In the genomic region with DNA sequence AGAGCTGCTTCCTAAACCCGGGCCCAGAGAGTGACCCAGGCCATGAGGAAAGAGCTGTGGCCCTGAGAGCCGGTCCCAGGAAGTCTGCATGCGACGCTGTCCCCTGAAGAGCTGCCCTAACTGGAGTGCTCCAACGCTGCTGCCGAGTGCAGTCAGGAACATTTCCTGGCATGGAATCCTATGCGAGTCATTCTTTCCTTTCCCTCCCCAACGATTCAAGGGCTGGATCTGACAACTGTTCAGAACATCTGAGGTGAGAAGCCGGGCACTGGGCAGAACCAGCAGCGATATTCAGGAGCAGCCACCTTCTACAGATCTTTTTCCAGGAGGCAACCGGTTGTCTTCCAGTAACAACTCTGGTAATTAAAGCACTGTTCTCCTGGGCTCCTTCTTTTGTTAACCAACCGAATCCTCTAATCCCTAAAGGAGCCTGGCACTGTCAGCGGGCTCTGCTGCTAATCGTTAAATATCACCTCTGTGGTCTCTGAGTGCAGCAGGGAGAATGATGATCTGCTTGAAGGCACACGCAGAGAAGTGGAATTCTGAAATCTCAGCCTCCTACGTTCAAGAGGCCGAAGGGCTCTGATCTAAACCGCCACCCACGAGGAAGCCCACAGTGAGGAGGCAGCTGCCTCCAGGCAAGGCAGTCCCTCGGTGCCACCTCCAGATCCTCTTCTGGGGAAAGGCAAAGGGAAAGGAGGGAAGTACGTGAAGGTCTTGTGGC, we compare ENCODE assay signal across 8 cellular contexts. TPM values are rescaled to one million over a fixed set of nuclear protein-coding genes. Genes with fewer than 3 reads are reported as not detected.
A peak's percentile ranks its signal among the peaks of the same experiment; 100 is the strongest.
DNase-seq lines count a peak whose midpoint lies in the region; ATAC-seq and TF ChIP-seq lines count a peak whose summit lies in the region.

No MANE protein-coding gene starts in this region.

- no peaks in the 10 kb centered on the region for H3K27me3 ChIP-seq in SJCRH30

- no peak for ATAC-seq in GM21526 (IDR thresholded peaks at IDR 0.05; ENCODE audit: low FRiP score, unreplicated experiment)

- H3K4me1 ChIP-seq in SJCRH30 = peaks cover 62% of the 10 kb centered on the region

- H3K36me3 ChIP-seq in SJCRH30 = peaks cover 9% of the 10 kb centered on the region; the same call in 1 of the 2 replicates

- DNase-seq in ELR (ENCODE audit: low read depth) (peak; percentile 60), SJCRH30 (peak; percentile 81 to 87), fibroblast of pulmonary artery (ENCODE audit: low read depth) (peak; percentile 84), non-pigmented ciliary epithelial cell (ENCODE audit: low read depth) (peak; percentile 43), UCSD-AML1 (lab: John Stamatoyannopoulos, UW; ENCODE audit: unreplicated experiment) (no peak), T-helper 9 cell (no peak)
- no peak for DNase-seq in stimulated activated CD4-positive, alpha-beta T cell treated with anti-CD3 and anti-CD28 coated beads, Interleukin-4, amount 100 ng/mL, for 4 hours

- TF ChIP-seq CTCF in fibroblast of pulmonary artery (IDR thresholded peaks at IDR 0.05; ENCODE audit: low read length, missing control alignments) = no peak

- peak overlapping the region; percentile 33 for H3K27ac ChIP-seq in SJCRH30

- H3K9me3 ChIP-seq in SJCRH30 (replicated peaks) = no peaks in the 10 kb centered on the region

- H3K4me3 ChIP-seq in SJCRH30 (peak overlapping the region; percentile 12), fibroblast of pulmonary artery (replicated peaks; ENCODE audit: low read depth, low read length) (no peak overlapping the region)

RNA-seq across cellular contexts. Expression of a gene that starts 55.8 kb away (rescaled TPM):
- total RNA-seq in SJCRH30 (2014; rRNA removed; shearing (Covaris generic)) = 1.7 and 2.8 TPM in 2 replicates

Comparison
In these comparisons a context has a peak if more than half of its experiments do, and no peak if none do; other contexts are left out.
1. DNase-seq: peak in ELR (single experiment), SJCRH30 (2 of 2), fibroblast of pulmonary artery (single experiment) and non-pigmented ciliary epithelial cell (single experiment); none in UCSD-AML1 (single experiment), stimulated activated CD4-positive, alpha-beta T cell treated with anti-CD3 and anti-CD28 coated beads, Interleukin-4, amount 100 ng/mL, for 4 hours (0 of 2) and T-helper 9 cell (single experiment).